In genomic region chr7:93092757-93093370, GRCh38 we compare ENCODE assay signal across 9 cellular contexts. TPM values are rescaled to one million over a fixed set of nuclear protein-coding genes. Genes with fewer than 3 reads are reported as not detected.
DNase-seq lines count a peak whose midpoint lies in the region; ATAC-seq, FAIRE-seq and TF ChIP-seq lines count a peak whose summit lies in the region.
"Had no signal": no experiment of that assay in that cellular context is flagged by ENCODE, and none has a peak within 500 bp of the region (broad histone marks: within the 10 kb centered on the region; RNA-seq: fewer than 3 reads in every experiment).

No MANE protein-coding gene starts in this region.

- no peak overlapping the region for H3K9ac ChIP-seq in smooth muscle cell (ENCODE audit: low read depth)
- H3K9ac ChIP-seq in kidney (ENCODE audit: low read length in 2 of 2), result no peak overlapping the region

- no peak overlapping the region for H3K4me3 ChIP-seq in smooth muscle cell
- H3K4me3 ChIP-seq in kidney (ENCODE audit: low read length in 2 of 2), result no peak overlapping the region
- H3K4me3 ChIP-seq: SJCRH30 had no signal

- H4K20me1 ChIP-seq in smooth muscle cell (ENCODE audit: low read depth), result no peaks in the 10 kb centered on the region

- no peak overlapping the region for H2AFZ ChIP-seq in smooth muscle cell (ENCODE audit: low read depth)

- TF ChIP-seq POLR2A in erythroblast (IDR thresholded peaks at IDR 0.05; ENCODE audit: low read length), result no peak

- 89% methylated on average over 1 of the region's 1 CpG for WGBS in smooth muscle cell (ENCODE audit: low lambda C conversion rate)

- intact Hi-C loops in kidney (cut with DNase I), result no loop called here

- no peaks in the 10 kb centered on the region for H3K79me2 ChIP-seq in smooth muscle cell (ENCODE audit: low read depth)

- no peaks in the 10 kb centered on the region for H3K27me3 ChIP-seq in smooth muscle cell (ENCODE audit: low read depth)
- H3K27me3 ChIP-seq: SJCRH30 had no signal

- H3F3A ChIP-seq in smooth muscle cell (ENCODE audit: low read depth), result no peaks in the 10 kb centered on the region

- TF ChIP-seq CTCF in smooth muscle cell (IDR thresholded peaks at IDR 0.05; ENCODE audit: borderline replicate concordance, insufficient read depth, poor library complexity, severe bottlenecking), result no peak
- no peak for TF ChIP-seq CTCF in kidney (IDR thresholded peaks at IDR 0.05; ENCODE audit: borderline replicate concordance, extremely low read depth, insufficient read depth)

- H3K4me2 ChIP-seq in smooth muscle cell, result no peak overlapping the region

- H3K36me3 ChIP-seq in smooth muscle cell (ENCODE audit: low read depth) (no peaks in the 10 kb centered on the region), kidney (ENCODE audit: control insufficient read depth in 1 of 2, insufficient read depth in 2 of 2, low read length in 2 of 2) (no peaks in the 10 kb centered on the region)
- H3K36me3 ChIP-seq: SJCRH30 had no signal

- H3K4me1 ChIP-seq in smooth muscle cell (ENCODE audit: low read depth), result no peaks in the 10 kb centered on the region
- no peaks in the 10 kb centered on the region for H3K4me1 ChIP-seq in kidney (ENCODE audit: control insufficient read depth in 1 of 2, insufficient read depth in 1 of 2, low read depth in 1 of 2, low read length in 2 of 2)
- H3K4me1 ChIP-seq: SJCRH30 had no signal

- peak; percentile 47 for DNase-seq in GM03348 (ENCODE audit: low spot score)
- DNase-seq in NAMALWA (ENCODE audit: low spot score), result peak; percentile 45
- DNase-seq in erythroblast (lab: John Stamatoyannopoulos, UW), result peak; percentile 34 to 61
- DNase-seq in smooth muscle cell (lab: John Stamatoyannopoulos, UW; ENCODE audit: unreplicated experiment), result no peak
- DNase-seq in kidney, result no peak
- no peak for DNase-seq in NCI-H128 (lab: John Stamatoyannopoulos, UW; ENCODE audit: unreplicated experiment)
- no peak for DNase-seq in NCI-H2029 (lab: John Stamatoyannopoulos, UW)

- FAIRE-seq in kidney (lab: Jason Lieb, UNC), result no peak

- H3K9me3 ChIP-seq in smooth muscle cell (replicated peaks; ENCODE audit: low read depth), result no peaks in the 10 kb centered on the region
- no peaks in the 10 kb centered on the region for H3K9me3 ChIP-seq in kidney (ENCODE audit: control insufficient read depth in 1 of 2, low read length in 2 of 2)

- H3K27ac ChIP-seq in smooth muscle cell (ENCODE audit: low read depth) (no peak overlapping the region), kidney (ENCODE audit: low read depth in 2 of 2, low read length in 2 of 2) (no peak overlapping the region)
- H3K27ac ChIP-seq: SJCRH30 had no signal

- peak; percentile 89 for ATAC-seq in GM21529 (IDR thresholded peaks at IDR 0.05; ENCODE audit: unreplicated experiment)

RNA-seq across cellular contexts. Expression of gene SAMD9, which starts 24.9 kb away (rescaled TPM):
- total RNA-seq in smooth muscle cell (1.0 and 1.8 TPM in 2 replicates), kidney (11.0 TPM)
- polyA plus RNA-seq in smooth muscle cell (0.26 and 0.38 TPM in 2 replicates), kidney (ENCODE audit: insufficient read depth, low read depth, low replicate concordance) (2.2 TPM)

RNA-seq across cellular contexts. Expression of gene SAMD9L, which starts 55.3 kb away (rescaled TPM):
- 0.36 and 2.7 TPM in 2 replicates for total RNA-seq in smooth muscle cell
- polyA plus RNA-seq in smooth muscle cell, result 0.31 TPM in 1 of 2 replicates, not detected in the other
- total RNA-seq in kidney, result 14.9 TPM
- polyA plus RNA-seq in kidney (ENCODE audit: insufficient read depth, low read depth, low replicate concordance), result 4.5 TPM

Comparison
In these comparisons a context has a peak if more than half of its experiments do, and no peak if none do; other contexts are left out.
1. DNase-seq: peak in GM03348 (single experiment), NAMALWA (single experiment) and erythroblast (2 of 2); none in smooth muscle cell (single experiment), kidney (single experiment), NCI-H128 (single experiment) and NCI-H2029 (single experiment).